39 cellular contexts compared by ENCODE assay signal in the genomic region with DNA sequence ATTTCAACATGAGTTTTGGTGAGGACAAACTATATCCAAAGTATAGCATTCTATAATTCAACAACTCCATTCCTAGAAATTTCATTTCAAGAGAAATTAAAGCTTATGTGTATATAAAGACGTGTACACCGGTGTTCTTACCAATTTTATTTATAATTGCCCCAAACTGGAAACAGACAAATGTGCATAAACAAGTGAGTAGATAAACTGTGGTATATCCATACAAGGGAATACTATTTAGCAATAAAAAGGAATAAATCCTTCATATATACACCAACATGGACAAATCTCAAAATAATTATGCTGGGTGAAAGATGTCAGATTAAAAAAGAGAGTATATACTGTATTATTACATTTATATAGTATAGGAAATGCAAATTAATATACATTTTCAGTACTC. TPM values are rescaled to one million over a fixed set of nuclear protein-coding genes. Genes with fewer than 3 reads are reported as not detected.
"Had no signal": no experiment of that assay in that cellular context is flagged by ENCODE, and none has a peak within 500 bp of the region (broad histone marks: within the 10 kb centered on the region; RNA-seq: fewer than 3 reads in every experiment).

No MANE protein-coding gene starts in this region.

- H3K36me3 ChIP-seq: adrenal gland, brain microvascular endothelial cell, breast epithelium, cardiac muscle cell had no signal

- DNase-seq: activated effector memory CD4-positive, alpha-beta T cell treated with anti-CD3 and anti-CD28 coated beads, Interleukin-2, amount 50 U/mL, for 16 hours; activated effector memory CD4-positive, alpha-beta T cell treated with Interleukin-2 at 50 U/mL for 16 hours; activated gamma-delta T cell; activated gamma-delta T cell treated with Interleukin-2 at 50 U/mL for 16 hours; activated naive CD4-positive, alpha-beta T cell; activated naive CD4-positive, alpha-beta T cell treated with anti-CD3 and anti-CD28 coated beads for 36 hours; activated naive CD4-positive, alpha-beta T cell treated with anti-CD3 and anti-CD28 coated beads, Interleukin-2, amount 10 ng/mL, durations not matched to agents 7 days and 5 days; activated naive CD4-positive, alpha-beta T cell treated with anti-CD3 and anti-CD28 coated beads, Interleukin-2, amount 50 U/mL, for 16 hours; activated naive CD4-positive, alpha-beta T cell treated with Interleukin-2 at 50 U/mL for 16 hours; activated naive CD8-positive, alpha-beta T cell treated with anti-CD3 and anti-CD28 coated beads, Interleukin-2, amount 10 ng/mL, durations not matched to agents 7 days and 5 days; activated naive CD8-positive, alpha-beta T cell treated with anti-CD3 and anti-CD28 coated beads, Interleukin-2, amount 50 U/mL, for 24 hours; activated T-cell treated with anti-CD3 and anti-CD28 coated beads for 4 hours; activated T-cell treated with anti-CD3 and anti-CD28 coated beads, Interleukin-2, amount 50 U/mL, for 1 hour; activated T-cell treated with anti-CD3 and anti-CD28 coated beads, Interleukin-2, amount 50 U/mL, for 24 hours; activated T-cell treated with anti-CD3 and anti-CD28 coated beads, Interleukin-2, amount 50 U/mL, for 4 hours; activated T-cell treated with anti-CD3 and anti-CD28 coated beads, Interleukin-2, amount 50 U/mL, for 48 hours; activated T-cell treated with anti-CD3 and anti-CD28 coated beads, Interleukin-2, amount 50 U/mL, for 72 hours; adrenal gland; amniotic stem cell; amygdala; anterior cingulate cortex; aorta; body of pancreas; brain microvascular endothelial cell; caudate nucleus; central memory CD4-positive, alpha-beta T cell; cerebellar nuclear complex had no signal

- H3K9me3 ChIP-seq: adrenal gland, body of pancreas had no signal

- H3K4me3 Mint-ChIP-seq: activated naive CD4-positive, alpha-beta T cell treated with anti-CD3 and anti-CD28 coated beads for 36 hours; activated naive CD4-positive, alpha-beta T cell treated with anti-CD3 and anti-CD28 coated beads, Interleukin-2, amount 10 ng/mL, durations not matched to agents 7 days and 5 days; activated naive CD4-positive, alpha-beta T cell treated with anti-CD3 and anti-CD28 coated beads, Interleukin-2, amount 50 U/mL, for 24 hours; activated naive CD8-positive, alpha-beta T cell treated with anti-CD3 and anti-CD28 coated beads, Interleukin-2, amount 10 ng/mL, durations not matched to agents 7 days and 5 days; activated naive CD8-positive, alpha-beta T cell treated with anti-CD3 and anti-CD28 coated beads, Interleukin-2, amount 50 U/mL, for 24 hours; activated T-cell treated with anti-CD3 and anti-CD28 coated beads, Interleukin-2, amount 50 U/mL, for 24 hours; activated T-cell treated with anti-CD3 and anti-CD28 coated beads, Interleukin-2, amount 50 U/mL, for 4 hours; activated T-cell treated with anti-CD3 and anti-CD28 coated beads, Interleukin-2, amount 50 U/mL, for 72 hours; activated T-helper 1 cell treated with anti-CD3 and anti-CD28 coated beads, Interleukin-12 subunit alpha, Interleukin-12 subunit beta, Interleukin-2, Interleukin-4 antibody, amounts not matched to agents 30 ng/mL and 10 ng/mL and 1 ng/mL, durations not matched to agents 14 hours and 24 hours and 36 hours; activated T-helper 17 cell treated with anti-CD3 and anti-CD28 coated beads, Interleukin-2, amount 50 U/mL, for 72 hours; brain; central memory CD8-positive, alpha-beta T cell had no signal

- H3K27ac ChIP-seq: adrenal gland, ascending aorta, body of pancreas, brain microvascular endothelial cell, breast epithelium, cardiac muscle cell had no signal

- H3K27ac Mint-ChIP-seq: activated naive CD4-positive, alpha-beta T cell treated with anti-CD3 and anti-CD28 coated beads for 36 hours; activated naive CD4-positive, alpha-beta T cell treated with anti-CD3 and anti-CD28 coated beads, Interleukin-2, amount 10 ng/mL, durations not matched to agents 7 days and 5 days; activated naive CD4-positive, alpha-beta T cell treated with anti-CD3 and anti-CD28 coated beads, Interleukin-2, amount 50 U/mL, for 24 hours; activated naive CD4-positive, alpha-beta T cell treated with anti-CD3 and anti-CD28 coated beads, Interleukin-2, amount 50 U/mL, for 72 hours; activated naive CD8-positive, alpha-beta T cell treated with anti-CD3 and anti-CD28 coated beads, Interleukin-2, amount 10 ng/mL, durations not matched to agents 7 days and 5 days; activated naive CD8-positive, alpha-beta T cell treated with anti-CD3 and anti-CD28 coated beads, Interleukin-2, amount 50 U/mL, for 24 hours; activated T-cell treated with anti-CD3 and anti-CD28 coated beads, Interleukin-2, amount 50 U/mL, for 24 hours; activated T-cell treated with anti-CD3 and anti-CD28 coated beads, Interleukin-2, amount 50 U/mL, for 72 hours; activated T-helper 1 cell treated with anti-CD3 and anti-CD28 coated beads, Interleukin-12 subunit alpha, Interleukin-12 subunit beta, Interleukin-2, Interleukin-4 antibody, amounts not matched to agents 30 ng/mL and 10 ng/mL and 1 ng/mL, durations not matched to agents 14 hours and 24 hours and 36 hours; activated T-helper 17 cell treated with anti-CD3 and anti-CD28 coated beads, Interleukin-2, amount 50 U/mL, for 72 hours; activated T-helper 2 cell treated with anti-CD3 and anti-CD28 coated beads, Interferon-gamma antibody, Interleukin-2, Interleukin-4, amounts not matched to agents 10 μg/mL and 5 μg/mL and 100 μg/mL, durations not matched to agents 14 hours and 24 hours and 36 hours; brain had no signal

- H3K27me3 Mint-ChIP-seq: activated naive CD4-positive, alpha-beta T cell treated with anti-CD3 and anti-CD28 coated beads, Interleukin-2, amount 10 ng/mL, durations not matched to agents 7 days and 5 days; activated naive CD4-positive, alpha-beta T cell treated with anti-CD3 and anti-CD28 coated beads, Interleukin-2, amount 50 U/mL, for 24 hours; activated naive CD8-positive, alpha-beta T cell treated with anti-CD3 and anti-CD28 coated beads, Interleukin-2, amount 10 ng/mL, durations not matched to agents 7 days and 5 days; activated naive CD8-positive, alpha-beta T cell treated with anti-CD3 and anti-CD28 coated beads, Interleukin-2, amount 50 U/mL, for 24 hours; activated T-helper 17 cell treated with anti-CD3 and anti-CD28 coated beads, Interleukin-2, amount 50 U/mL, for 72 hours; brain; central memory CD8-positive, alpha-beta T cell had no signal

- H3K27me3 ChIP-seq: adrenal gland, ascending aorta, body of pancreas, brain microvascular endothelial cell, cardiac muscle cell had no signal

- H3K4me1 ChIP-seq: adrenal gland, ascending aorta, breast epithelium had no signal

- ATAC-seq: activated naive CD4-positive, alpha-beta T cell treated with anti-CD3 and anti-CD28 coated beads, Interleukin-2, amount 50 U/mL, for 72 hours; activated naive CD8-positive, alpha-beta T cell treated with anti-CD3 and anti-CD28 coated beads, Interleukin-2, amount 50 U/mL, for 24 hours; activated T-cell treated with anti-CD3 and anti-CD28 coated beads, Interleukin-2, amount 50 U/mL, for 4 hours; activated T-cell treated with anti-CD3 and anti-CD28 coated beads, Interleukin-2, amount 50 U/mL, for 72 hours; activated T-helper 17 cell treated with anti-CD3 and anti-CD28 coated beads, Interleukin-2, amount 50 U/mL, for 72 hours; body of pancreas had no signal

- H3K4me3 ChIP-seq: adrenal gland, ascending aorta, body of pancreas, breast epithelium, cardiac muscle cell had no signal

- FAIRE-seq: bronchial epithelial cell had no signal

- H3K9me3 Mint-ChIP-seq: activated naive CD4-positive, alpha-beta T cell treated with anti-CD3 and anti-CD28 coated beads for 36 hours; activated naive CD4-positive, alpha-beta T cell treated with anti-CD3 and anti-CD28 coated beads, Interleukin-2, amount 10 ng/mL, durations not matched to agents 7 days and 5 days; activated naive CD4-positive, alpha-beta T cell treated with anti-CD3 and anti-CD28 coated beads, Interleukin-2, amount 50 U/mL, for 24 hours; activated naive CD8-positive, alpha-beta T cell treated with anti-CD3 and anti-CD28 coated beads, Interleukin-2, amount 10 ng/mL, durations not matched to agents 7 days and 5 days; activated naive CD8-positive, alpha-beta T cell treated with anti-CD3 and anti-CD28 coated beads, Interleukin-2, amount 50 U/mL, for 24 hours; activated T-cell treated with anti-CD3 and anti-CD28 coated beads, Interleukin-2, amount 50 U/mL, for 24 hours; activated T-cell treated with anti-CD3 and anti-CD28 coated beads, Interleukin-2, amount 50 U/mL, for 4 hours; activated T-cell treated with anti-CD3 and anti-CD28 coated beads, Interleukin-2, amount 50 U/mL, for 72 hours; activated T-helper 1 cell treated with anti-CD3 and anti-CD28 coated beads, Interleukin-12 subunit alpha, Interleukin-12 subunit beta, Interleukin-2, Interleukin-4 antibody, amounts not matched to agents 30 ng/mL and 10 ng/mL and 1 ng/mL, durations not matched to agents 14 hours and 24 hours and 36 hours; activated T-helper 17 cell treated with anti-CD3 and anti-CD28 coated beads, Interleukin-2, amount 50 U/mL, for 72 hours; activated T-helper 2 cell treated with anti-CD3 and anti-CD28 coated beads, Interferon-gamma antibody, Interleukin-2, Interleukin-4, amounts not matched to agents 10 μg/mL and 5 μg/mL and 100 μg/mL, durations not matched to agents 14 hours and 24 hours and 36 hours; central memory CD8-positive, alpha-beta T cell had no signal

- H3K4me1 Mint-ChIP-seq: brain; central memory CD8-positive, alpha-beta T cell had no signal

RNA-seq across cellular contexts. Expression of a gene that starts 42.0 kb away (rescaled TPM):
- total RNA-seq: activated T-helper 1 cell treated with anti-CD3 and anti-CD28 coated beads, Interleukin-12 subunit alpha, Interleukin-12 subunit beta, Interleukin-2, Interleukin-4 antibody, amounts not matched to agents 30 ng/mL and 10 ng/mL and 1 ng/mL, durations not matched to agents 14 hours and 24 hours and 36 hours; chondrocyte had no signal
